ENCODE assay signal across 1 cellular context in genomic region chr15:88257311-88257901, GRCh38.
TF ChIP-seq lines count a peak whose summit lies in the region.

No MANE protein-coding gene starts in this region.

TF ChIP-seq in HepG2, 621 proteins besides CTCF, POLR2A, EP300 and RAD21 (continued from another document):
- TF ChIP-seq GATAD1 (CRISPR knock-in tag; IDR thresholded peaks at IDR 0.05) = no peak
- no peak for TF ChIP-seq HBP1 (CRISPR knock-in tag; IDR thresholded peaks at IDR 0.05; ENCODE audit: low read depth)
- TF ChIP-seq RFX5 (IDR thresholded peaks at IDR 0.05; ENCODE audit: low read depth, low read length) = no peak
- TF ChIP-seq PHF21A (CRISPR knock-in tag; IDR thresholded peaks at IDR 0.05) = no peak
- TF ChIP-seq ZBTB7B (CRISPR knock-in tag; IDR thresholded peaks at IDR 0.05) = no peak
- TF ChIP-seq PHB2 (IDR thresholded peaks at IDR 0.05; ENCODE audit: partially characterized antibody) = no peak
- TF ChIP-seq KLF6 (CRISPR knock-in tag; IDR thresholded peaks at IDR 0.05) = no peak
- TF ChIP-seq MAX (IDR thresholded peaks at IDR 0.05) = no peak
- TF ChIP-seq RBAK (CRISPR knock-in tag; IDR thresholded peaks at IDR 0.05) = no peak
- TF ChIP-seq NR1H2 (CRISPR knock-in tag; IDR thresholded peaks at IDR 0.05; ENCODE audit: borderline replicate concordance, low read depth) = no peak
- TF ChIP-seq ZMYM3 (CRISPR knock-in tag; IDR thresholded peaks at IDR 0.05) = no peak
- TF ChIP-seq CREB1 (IDR thresholded peaks at IDR 0.05) = no peak
- no peak for TF ChIP-seq CREB1 (CRISPR knock-in tag; IDR thresholded peaks at IDR 0.05)
